In the genomic region with DNA sequence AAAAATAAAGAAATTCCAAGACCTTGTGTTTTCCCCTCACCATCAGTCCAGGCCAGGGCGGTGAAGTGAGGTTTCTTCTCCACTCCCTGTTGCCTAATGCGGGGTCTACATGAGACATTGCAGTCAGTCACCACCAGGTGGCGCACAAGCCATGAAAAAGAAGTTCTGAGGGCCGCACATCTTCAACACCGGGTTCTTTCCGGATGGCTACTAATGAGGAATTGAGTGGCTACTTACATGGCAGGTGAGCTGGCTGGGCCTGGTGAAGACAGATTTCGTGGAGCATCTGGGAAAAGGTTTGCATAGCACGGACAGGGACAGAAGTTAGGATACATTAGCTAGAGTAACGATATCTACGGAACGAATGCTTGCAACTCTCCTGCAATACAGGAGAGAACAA, we compare ENCODE assay signal across 8 cellular contexts. TPM values are rescaled to one million over a fixed set of nuclear protein-coding genes. Genes with fewer than 3 reads are reported as not detected.
DNase-seq lines count a peak whose midpoint lies in the region; ATAC-seq and TF ChIP-seq lines count a peak whose summit lies in the region.

No MANE protein-coding gene starts in this region.

- H3K9me3 ChIP-seq in OCI-LY7 (ENCODE audit: low read length): no peaks in the 10 kb centered on the region

- ATAC-seq in naive B cell (ENCODE audit: low read depth in 2 of 2) (peak in 1 of 2 donors; percentile 39), GM19467 (IDR thresholded peaks at IDR 0.05; ENCODE audit: unreplicated experiment) (no peak)
- ATAC-seq in stimulated activated effector memory CD8-positive, alpha-beta T cell treated with anti-CD3 and anti-CD28 coated beads, Interleukin-12 subunit alpha, Interleukin-12 subunit beta, amount 100 ng/mL, for 72 hours: no peak

- peaks cover 11% of the 10 kb centered on the region for H3K4me1 ChIP-seq in OCI-LY7 (ENCODE audit: insufficient read depth, low read length, poor library complexity, severe bottlenecking)

- H3K4me1 Mint-ChIP-seq in naive B cell: peaks cover 9 to 13% (median 9%) of the 10 kb centered on the region in 3 donors
- peaks cover 16% of the 10 kb centered on the region for H3K4me1 Mint-ChIP-seq in stimulated activated effector memory CD8-positive, alpha-beta T cell treated with anti-CD3 and anti-CD28 coated beads, Interleukin-12 subunit alpha, Interleukin-12 subunit beta, amount 100 ng/mL, for 72 hours

- POLR2A ChIA-PET in OCI-LY7 (lab: Charles Lee): interaction anchor here (1.0 kb wide), 1 partner anchor 12 kb away, joined by 3 read pairs; no protein-coding TSS in a partner anchor

- H3K4me3 Mint-ChIP-seq in naive B cell: peak overlapping the region in 1 of 8 donors; percentile 18
- no peak overlapping the region for H3K4me3 Mint-ChIP-seq in stimulated activated effector memory CD8-positive, alpha-beta T cell treated with anti-CD3 and anti-CD28 coated beads, Interleukin-12 subunit alpha, Interleukin-12 subunit beta, amount 100 ng/mL, for 72 hours

- H3K9me2 ChIP-seq in OCI-LY7 (ENCODE audit: insufficient read depth, low read length): no peaks in the 10 kb centered on the region

- H3K9me3 Mint-ChIP-seq in naive B cell: no peaks in the 10 kb centered on the region
- H3K9me3 Mint-ChIP-seq in stimulated activated effector memory CD8-positive, alpha-beta T cell treated with anti-CD3 and anti-CD28 coated beads, Interleukin-12 subunit alpha, Interleukin-12 subunit beta, amount 100 ng/mL, for 72 hours: no peaks in the 10 kb centered on the region

- TF ChIP-seq CTCF in OCI-LY7 (conservative IDR thresholded peaks at IDR 0.05; ENCODE audit: low read length): peak; percentile 95

- peaks cover 8 to 40% (median 29%) of the 10 kb centered on the region in 3 donors for H3K27me3 Mint-ChIP-seq in naive B cell

- H3K27ac Mint-ChIP-seq in naive B cell: no peak overlapping the region
- H3K27ac Mint-ChIP-seq in stimulated activated effector memory CD8-positive, alpha-beta T cell treated with anti-CD3 and anti-CD28 coated beads, Interleukin-12 subunit alpha, Interleukin-12 subunit beta, amount 100 ng/mL, for 72 hours: no peak overlapping the region

- no peak overlapping the region for H3K4me2 ChIP-seq in OCI-LY7 (ENCODE audit: low read length)

- H3K36me3 Mint-ChIP-seq in naive B cell: no peaks in the 10 kb centered on the region
- H3K36me3 Mint-ChIP-seq in stimulated activated effector memory CD8-positive, alpha-beta T cell treated with anti-CD3 and anti-CD28 coated beads, Interleukin-12 subunit alpha, Interleukin-12 subunit beta, amount 100 ng/mL, for 72 hours: no peaks in the 10 kb centered on the region

- no peaks in the 10 kb centered on the region for H3K79me2 ChIP-seq in OCI-LY7 (ENCODE audit: insufficient read depth, low read depth, low read length)

- no peak overlapping the region for H3K27ac ChIP-seq in OCI-LY7 (ENCODE audit: low read depth, low read length, poor library complexity, severe bottlenecking)

- TF ChIP-seq POLR2A in erythroblast (IDR thresholded peaks at IDR 0.05; ENCODE audit: low read length): no peak

- H2AFZ ChIP-seq in OCI-LY7 (ENCODE audit: low read length): no peak overlapping the region

- H3K36me3 ChIP-seq in OCI-LY7 (ENCODE audit: insufficient read depth, low read length): no peaks in the 10 kb centered on the region

- CTCF ChIA-PET in OCI-LY7 (lab: Charles Lee; ENCODE audit: unreplicated experiment): interaction anchor here (1.2 kb wide), 1 partner anchor 406 kb away, joined by 3 read pairs; no protein-coding TSS in a partner anchor

- H4K20me1 ChIP-seq in OCI-LY7 (ENCODE audit: insufficient read depth, low read length): no peaks in the 10 kb centered on the region

- intact Hi-C loops in OCI-LY7 (cut with micrococcal nuclease; ENCODE audit: unreplicated experiment): loop anchor here (1.0 to 5.0 kb wide), 3 partner anchors 134 to 405 kb away; no protein-coding TSS in a partner anchor

- no peak overlapping the region for H3K4me3 ChIP-seq in OCI-LY7 (ENCODE audit: low read depth, low read length, poor library complexity, severe bottlenecking)

- DNase-seq in DMS 273 (lab: John Stamatoyannopoulos, UW; ENCODE audit: unreplicated experiment): peak; percentile 95
- DNase-seq in KG1 (lab: John Stamatoyannopoulos, UW): peak; percentile 74
- DNase-seq in OCI-LY7 (ENCODE audit: low spot score): peak; percentile 75
- peak; percentile 78 for DNase-seq in activated T-cell treated with anti-CD3 and anti-CD28 coated beads for 24 hours (ENCODE audit: low read depth)
- peak; percentile 71 to 88 for DNase-seq in erythroblast (lab: John Stamatoyannopoulos, UW)
- DNase-seq in naive B cell: peak; percentile 66
- DNase-seq in stimulated activated effector memory CD8-positive, alpha-beta T cell treated with anti-CD3 and anti-CD28 coated beads, Interleukin-12 subunit alpha, Interleukin-12 subunit beta, amount 100 ng/mL, for 72 hours (ENCODE audit: low spot score in 2 of 2): peak; percentile 84 to 91

- no TSS peak for BruUV-seq in OCI-LY7 (replicated peaks; lab: Mats Ljungman, UMichigan)

RNA-seq across cellular contexts. Expression of a gene that starts 15.8 kb away (rescaled TPM):
- total RNA-seq in OCI-LY7 (2014; rRNA removed; shearing (Covaris generic)): not detected in 2 replicates
- total RNA-seq in OCI-LY7 (2022): 24.3 and 27.1 TPM in 2 replicates
- 10 to 100 TPM; 22.1 to 54.6 (median 27.8) TPM for polyA plus RNA-seq in naive B cell (ENCODE audit: low read depth in 6 of 6)

RNA-seq across cellular contexts. Expression of a gene that starts 36.3 kb away (rescaled TPM):
- total RNA-seq in OCI-LY7 (2014; rRNA removed; shearing (Covaris generic)): not detected in 2 replicates
- not detected in 2 replicates for total RNA-seq in OCI-LY7 (2022)
- polyA plus RNA-seq in naive B cell (ENCODE audit: low read depth in 6 of 6): not detected

RNA-seq across cellular contexts. Expression of a gene that starts 58.9 kb away (rescaled TPM):
- not detected in 2 replicates for total RNA-seq in OCI-LY7 (2014; rRNA removed; shearing (Covaris generic))
- total RNA-seq in OCI-LY7 (2022): 2.6 and 4.1 TPM in 2 replicates
- 100 to 1,000 TPM; 115 to 209 (median 180) TPM for polyA plus RNA-seq in naive B cell (ENCODE audit: low read depth in 6 of 6)
